Comparison of ENCODE assay signal across 8 cellular contexts in the genomic region with DNA sequence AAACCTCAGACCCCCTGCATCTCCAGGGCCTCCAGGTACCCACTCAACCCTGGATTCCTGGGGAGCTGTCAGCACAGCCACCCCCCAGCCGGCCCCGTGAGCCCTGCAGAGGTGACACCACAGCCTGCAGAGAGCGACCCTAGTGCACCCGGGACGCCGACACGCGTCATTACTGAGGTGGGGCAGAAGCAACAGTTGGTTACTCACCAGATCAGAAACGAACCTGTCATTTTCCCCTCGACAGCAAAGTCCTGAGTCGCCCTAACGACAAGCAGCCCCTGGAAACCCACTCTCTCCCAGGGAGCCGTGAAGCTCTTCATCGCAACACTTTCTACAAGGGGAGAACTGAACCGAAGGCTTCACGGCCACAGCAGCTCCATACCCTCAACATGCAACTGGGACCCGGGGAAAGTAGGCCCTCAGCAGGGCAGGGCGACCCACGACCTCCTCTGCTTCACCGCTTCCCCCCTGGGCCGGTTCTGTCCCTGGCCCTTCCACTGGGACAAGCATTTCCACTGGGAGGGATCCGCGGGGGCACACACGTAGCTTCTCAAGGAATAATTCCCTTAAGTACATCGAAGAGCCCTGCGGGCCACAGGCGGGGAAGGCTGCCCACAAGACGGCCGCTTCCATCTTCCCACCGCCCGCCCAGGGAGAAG. TPM values are rescaled to one million over a fixed set of nuclear protein-coding genes. Genes with fewer than 3 reads are reported as not detected.
A peak's percentile ranks its signal among the peaks of the same experiment; 100 is the strongest.
DNase-seq lines count a peak whose midpoint lies in the region; ATAC-seq, FAIRE-seq and TF ChIP-seq lines count a peak whose summit lies in the region.

No MANE protein-coding gene starts in this region.

- no peak for TF ChIP-seq EP300 in H1 (IDR thresholded peaks at IDR 0.05; ENCODE audit: borderline replicate concordance in 1 of 2, low read depth in 2 of 2, low read length in 2 of 2)

- H3K9ac ChIP-seq in H1 (replicated peaks in 1 of 4; ENCODE audit: extremely low read depth in 1 of 4, low read depth in 3 of 4, low read length in 3 of 4), result peak overlapping the region; percentile 38 to 69 (median 49); a peak in 6 of 7 replicates
- peak overlapping the region; percentile 86 for H3K9ac ChIP-seq in neural progenitor cell

- no peak overlapping the region for H2BK12ac ChIP-seq in H1 (ENCODE audit: low read depth, low read length)

- peak; percentile 56 to 58 for DNase-seq in activated CD4-positive, alpha-beta T cell treated with anti-CD3 and anti-CD28 coated beads, Interleukin-2, amount 50 U/mL, for 4 hours
- DNase-seq in H1 (ENCODE audit: low read depth in 1 of 2, low spot score in 2 of 2), result no peak
- DNase-seq in neural progenitor cell (ENCODE audit: low spot score), result no peak
- no peak for DNase-seq in tibial artery
- no peak for DNase-seq in NCI-H1092 (lab: John Stamatoyannopoulos, UW)
- no peak for DNase-seq in RPMI8226

- H3K9me3 ChIP-seq in H1 (ENCODE audit: insufficient read depth in 2 of 2, low read depth in 1 of 2, low read length in 1 of 2), result peaks cover 14 to 15% of the 10 kb centered on the region in 2 experiments
- peaks cover 7% of the 10 kb centered on the region for H3K9me3 ChIP-seq in neural progenitor cell (ENCODE audit: low read depth)
- no peaks in the 10 kb centered on the region for H3K9me3 ChIP-seq in tibial artery

- H3K4me1 Mint-ChIP-seq in IgD-negative memory B cell (peaks cover 26 to 38% (median 30%) of the 10 kb centered on the region in 3 donors), neural progenitor cell (peaks cover 26% of the 10 kb centered on the region)

- no peaks in the 10 kb centered on the region for H3K9me3 Mint-ChIP-seq in IgD-negative memory B cell
- H3K9me3 Mint-ChIP-seq in neural progenitor cell, result peaks cover 15% of the 10 kb centered on the region

- H3K36me3 ChIP-seq in H1 (ENCODE audit: control insufficient read depth in 2 of 4, insufficient read depth in 4 of 4, low read length in 3 of 4), result peaks cover 13 to 32% (median 17%) of the 10 kb centered on the region in 4 experiments
- H3K36me3 ChIP-seq in neural progenitor cell, result no peaks in the 10 kb centered on the region
- peaks cover 25 to 30% (median 26%) of the 10 kb centered on the region in 3 donors for H3K36me3 ChIP-seq in tibial artery

- H3K4me2 ChIP-seq in H1 (ENCODE audit: insufficient read depth in 1 of 2, low read depth in 2 of 2, low read length in 2 of 2) (peak overlapping the region; percentile 90 to 94), neural progenitor cell (peak overlapping the region; percentile 98)

- no peak for TF ChIP-seq RAD21 in H1 (IDR thresholded peaks at IDR 0.05 in 1 of 2, conservative IDR thresholded peaks at IDR 0.05 in 1 of 2; ENCODE audit: low read depth in 2 of 2, low read length in 2 of 2)

- no peak overlapping the region for H3K23ac ChIP-seq in H1 (ENCODE audit: insufficient read length)

- no peak overlapping the region for H3K18ac ChIP-seq in H1 (ENCODE audit: extremely low read depth, low read length)

- no peak overlapping the region for H2BK15ac ChIP-seq in H1 (ENCODE audit: low read length)

- no peak overlapping the region for H4K91ac ChIP-seq in H1 (replicated peaks; ENCODE audit: insufficient read length, low read length)

- H3K4ac ChIP-seq in H1 (replicated peaks; ENCODE audit: insufficient read length, low read depth, low read length), result no peak overlapping the region

- H3K79me2 ChIP-seq in H1 (ENCODE audit: control insufficient read depth in 1 of 2, insufficient read depth in 2 of 2, low read length in 2 of 2), result peaks cover 20 to 58% of the 10 kb centered on the region in 2 experiments
- H3K79me2 ChIP-seq in neural progenitor cell (ENCODE audit: low read depth), result peaks cover 66% of the 10 kb centered on the region

- no peak overlapping the region for H4K8ac ChIP-seq in H1 (ENCODE audit: extremely low read depth, insufficient read depth, low read length)

- TF ChIP-seq POLR2A in H1 (IDR thresholded peaks at IDR 0.05; ENCODE audit: control extremely low read depth in 1 of 2, low read depth in 2 of 2, low read length in 2 of 2), result no peak

- TF ChIP-seq CTCF in H1 (IDR thresholded peaks at IDR 0.05; ENCODE audit: control extremely low read depth in 1 of 3, insufficient read depth in 1 of 3, low read depth in 1 of 3, low read length in 3 of 3), result no peak
- no peak for TF ChIP-seq CTCF in neural progenitor cell (IDR thresholded peaks at IDR 0.05)
- TF ChIP-seq CTCF in tibial artery (IDR thresholded peaks at IDR 0.05), result no peak

- peaks cover 0 to 9% (median 7%) of the 10 kb centered on the region in 4 experiments; a peak in 5 of 7 replicates for H3K4me1 ChIP-seq in H1 (replicated peaks in 1 of 4; ENCODE audit: control insufficient read depth in 3 of 4, insufficient read depth in 4 of 4, low read length in 3 of 4)
- H3K4me1 ChIP-seq in neural progenitor cell, result peaks cover 11% of the 10 kb centered on the region
- H3K4me1 ChIP-seq in tibial artery, result peaks cover 7 to 49% (median 41%) of the 10 kb centered on the region in 4 donors

- no peak for ATAC-seq in HG02870 (IDR thresholded peaks at IDR 0.05; ENCODE audit: unreplicated experiment)

- H3K23me2 ChIP-seq in H1 (ENCODE audit: low read depth, low read length), result peaks cover 9% of the 10 kb centered on the region; the same call in 1 of the 2 replicates

- no peak overlapping the region for H4K5ac ChIP-seq in H1 (ENCODE audit: insufficient read length, low read depth, low read length)

- H2BK5ac ChIP-seq in H1 (ENCODE audit: low read depth, low read length), result no peak overlapping the region

- 50% methylated on average over 31 of the region's 31 CpGs; no CpG with 5 or more reads in 1 of the 2 experiments for WGBS in H1 (ENCODE audit: extremely low coverage in 1 of 2, insufficient coverage in 1 of 2, insufficient read length in 1 of 2, insufficient replicate concordance in 2 of 2, low coverage in 1 of 2, low lambda C conversion rate in 2 of 2, missing lambda C conversion rate in 1 of 2), 2 experiments

- H3K4me3 ChIP-seq in H1 (ENCODE audit: extremely low read depth in 1 of 4, insufficient read depth in 2 of 4, low read depth in 3 of 4, low read length in 4 of 4) (peak overlapping the region; percentile 66 to 87 (median 70)), neural progenitor cell (peak overlapping the region; percentile 97), tibial artery (peak overlapping the region; percentile 91 to 94)

- H2BK120ac ChIP-seq in H1 (replicated peaks; ENCODE audit: low read depth, low read length), result no peak overlapping the region

- intact Hi-C loops in tibial artery (cut with DNase I; ENCODE audit: low total_unique reads), result no loop called here

- H2AFZ ChIP-seq in H1 (ENCODE audit: low read length) (no peak overlapping the region), neural progenitor cell (replicated peaks) (no peak overlapping the region)

- FAIRE-seq in H1 (lab: Jason Lieb, UNC), result no peak

- H3K27me3 Mint-ChIP-seq in IgD-negative memory B cell (no peaks in the 10 kb centered on the region), neural progenitor cell (ENCODE audit: insufficient read depth, low read depth) (peaks cover 11% of the 10 kb centered on the region)

- H3F3A ChIP-seq in neural progenitor cell (ENCODE audit: low read depth), result no peaks in the 10 kb centered on the region

- H3K79me1 ChIP-seq in H1 (ENCODE audit: low read depth, low read length), result peaks cover 24% of the 10 kb centered on the region

- H3K36me3 Mint-ChIP-seq in IgD-negative memory B cell, result no peaks in the 10 kb centered on the region
- H3K36me3 Mint-ChIP-seq in neural progenitor cell, result peaks cover 29% of the 10 kb centered on the region

- H3K27me3 ChIP-seq in H1 (replicated peaks in 1 of 4; ENCODE audit: control insufficient read depth in 3 of 4, extremely low read depth in 1 of 4, insufficient read depth in 3 of 4, low read length in 3 of 4) (no peaks in the 10 kb centered on the region; a peak in 1 of 7 replicates), neural progenitor cell (no peaks in the 10 kb centered on the region), tibial artery (no peaks in the 10 kb centered on the region)

- peak overlapping the region; percentile 86 to 94 (median 91) for H3K4me3 Mint-ChIP-seq in IgD-negative memory B cell
- H3K4me3 Mint-ChIP-seq in neural progenitor cell, result peak overlapping the region; percentile 91

- H3K56ac ChIP-seq in H1 (replicated peaks; ENCODE audit: insufficient read length, low read depth, low read length), result no peak overlapping the region

- H3K27ac ChIP-seq in H1 (ENCODE audit: low read depth, low read length) (no peak overlapping the region), neural progenitor cell (no peak overlapping the region), tibial artery (peak overlapping the region; percentile 79 to 95)

- H2AK5ac ChIP-seq in H1 (ENCODE audit: low read depth, low read length), result peak overlapping the region; percentile 39; the same call in 1 of the 2 replicates

- H4K20me1 ChIP-seq in H1 (replicated peaks in 1 of 2; ENCODE audit: control insufficient read depth in 1 of 2, insufficient read depth in 2 of 2, low read length in 2 of 2) (peaks cover 38 to 41% of the 10 kb centered on the region in 2 experiments), neural progenitor cell (ENCODE audit: low read depth) (peaks cover 59% of the 10 kb centered on the region)

- no peak overlapping the region for H2BK20ac ChIP-seq in H1 (ENCODE audit: low read length)

- POLR2A ChIA-PET in H1 (lab: Charles Lee; ENCODE audit: partially characterized antibody), result interaction anchor here (0.6 to 1.7 kb wide), 10 partner anchors 10 to 159 kb away, joined by 3 to 6 read pairs (median 4); no protein-coding TSS in a partner anchor

- H3K14ac ChIP-seq in H1 (ENCODE audit: insufficient read length), result no peak overlapping the region

- CTCF ChIA-PET in H1 (lab: Charles Lee; ENCODE audit: partially characterized antibody), result interaction anchor here (0.6 kb wide), 1 partner anchor 86 kb away, joined by 3 read pairs; no protein-coding TSS in a partner anchor

- H3K27ac Mint-ChIP-seq in IgD-negative memory B cell, result peak overlapping the region; percentile 71 to 93 (median 92)
- peak overlapping the region; percentile 46 for H3K27ac Mint-ChIP-seq in neural progenitor cell

RNA-seq across cellular contexts. Expression of a gene that starts 1.6 kb away (rescaled TPM):
- polyA plus RNA-seq in IgD-negative memory B cell (3.1 TPM), H1 (2011; rRNA removed) (6.8 and 11.4 TPM in 2 replicates)
- total RNA-seq in H1 (2021; fragmentation: NEBNext Ultra II Directional; extraction: Animal tissue kit (Norgen Biotek cat#: 25700)), result 34.0 and 35.7 TPM in 2 replicates
- polyA plus RNA-seq in H1 (2011; cell fraction: cytosol; rRNA removed), result 9.0 TPM
- polyA plus RNA-seq in H1 (2011; cell fraction: nucleus; rRNA removed), result 27.1 TPM
- 19.0 to 25.1 TPM (median 23.0 TPM) in 4 replicates for polyA plus RNA-seq in H1 (2012, experiment 1 of 2)
- polyA plus RNA-seq in H1 (2012, experiment 2 of 2), result 15.0 TPM
- polyA plus RNA-seq in H1 (2013, experiment 1 of 2), result 13.9 TPM
- polyA plus RNA-seq in H1 (2013, experiment 2 of 2), result 13.1 TPM
- polyA minus RNA-seq in H1 (2011; rRNA and poly(A)+ RNA removed), result 10.0 and 12.5 TPM in 2 replicates
- polyA minus RNA-seq in H1 (2011; cell fraction: cytosol; rRNA and poly(A)+ RNA removed), result 20.6 TPM
- polyA minus RNA-seq in H1 (2011; cell fraction: nucleus; rRNA and poly(A)+ RNA removed), result 24.8 TPM
- 31.2 and 46.7 TPM in 2 replicates for total RNA-seq in neural progenitor cell (ENCODE audit: low replicate concordance)

RNA-seq across cellular contexts. Expression of a gene that starts 27.6 kb away (rescaled TPM):
- polyA plus RNA-seq in IgD-negative memory B cell, result 5.0 TPM
- total RNA-seq in H1 (2021; fragmentation: NEBNext Ultra II Directional; extraction: Animal tissue kit (Norgen Biotek cat#: 25700)), result 28.3 TPM in 2 replicates
- polyA plus RNA-seq in H1 (2011; rRNA removed), result 11.0 and 14.5 TPM in 2 replicates
- polyA plus RNA-seq in H1 (2011; cell fraction: cytosol; rRNA removed), result 10.6 TPM
- 15.8 TPM for polyA plus RNA-seq in H1 (2011; cell fraction: nucleus; rRNA removed)
- 15.1 to 18.5 TPM (median 17.5 TPM) in 4 replicates for polyA plus RNA-seq in H1 (2012, experiment 1 of 2)
- polyA plus RNA-seq in H1 (2012, experiment 2 of 2), result 7.3 TPM
- polyA plus RNA-seq in H1 (2013, experiment 1 of 2), result 14.2 TPM
- polyA plus RNA-seq in H1 (2013, experiment 2 of 2), result 14.2 TPM
- polyA minus RNA-seq in H1 (2011; rRNA and poly(A)+ RNA removed), result 12.9 and 14.6 TPM in 2 replicates
- polyA minus RNA-seq in H1 (2011; cell fraction: cytosol; rRNA and poly(A)+ RNA removed), result 16.2 TPM
- polyA minus RNA-seq in H1 (2011; cell fraction: nucleus; rRNA and poly(A)+ RNA removed), result 14.9 TPM
- total RNA-seq in neural progenitor cell (ENCODE audit: low replicate concordance), result 23.1 and 29.3 TPM in 2 replicates

Comparison
In these comparisons a context has a peak if more than half of its experiments do, and no peak if none do; other contexts are left out.
1. DNase-seq: peak in activated CD4-positive, alpha-beta T cell treated with anti-CD3 and anti-CD28 coated beads, Interleukin-2, amount 50 U/mL, for 4 hours (2 of 2); none in H1 (0 of 2), neural progenitor cell (single experiment), tibial artery (0 of 2), NCI-H1092 (single experiment) and RPMI8226 (single experiment).
2. H3K27ac ChIP-seq: peak in tibial artery (2 of 2); none in H1 (single experiment) and neural progenitor cell (single experiment).
3. Peak in every context shown above with its lines, with median percentiles within 50 percentile points of each other: H3K4me3 ChIP-seq.